8 cellular contexts compared by ENCODE assay signal in the genomic region with DNA sequence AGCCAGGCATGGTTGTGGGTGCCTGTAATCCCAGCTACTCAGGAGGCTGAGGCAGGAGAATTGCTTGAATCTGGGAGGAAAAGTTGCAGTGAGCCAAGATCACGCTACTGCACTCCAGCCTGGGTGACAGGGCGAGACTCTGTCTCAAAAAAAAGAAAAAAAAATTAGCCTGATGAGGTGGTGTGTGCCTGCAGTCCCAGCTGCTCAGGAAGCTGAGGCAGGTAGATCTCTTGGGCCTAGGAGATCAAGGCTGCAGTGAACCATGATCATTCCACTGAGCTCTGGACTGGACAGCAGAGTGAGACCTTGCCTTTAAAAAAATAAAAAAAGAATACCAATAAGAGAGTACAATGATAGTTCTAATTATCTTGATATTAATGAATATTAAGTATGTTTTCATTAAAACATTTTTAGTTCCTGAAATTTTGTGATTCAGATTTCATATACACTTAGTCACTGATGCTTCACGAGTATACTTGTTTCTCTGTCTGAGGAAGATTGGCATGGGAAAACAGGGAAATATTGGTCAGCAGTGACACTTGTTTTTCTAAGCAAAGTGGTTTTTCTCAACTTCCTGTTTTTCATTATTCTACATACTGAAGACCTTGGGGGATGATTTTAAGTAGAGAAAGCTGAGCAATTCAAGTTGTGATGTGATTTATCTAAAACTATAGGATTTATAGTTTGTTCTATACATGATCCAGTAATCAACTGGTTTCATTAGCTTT.
DNase-seq lines count a peak whose midpoint lies in the region; ATAC-seq and TF ChIP-seq lines count a peak whose summit lies in the region.

No MANE protein-coding gene starts in this region.

- peak overlapping the region; percentile 9 to 90 (median 66) for H3K4me2 ChIP-seq in BLaER1 treated with 17β-estradiol and CSF1 and Interleukin-3, amounts not matched to agents 10 nM and 100 nM

- H3K4me1 ChIP-seq in BLaER1 treated with 17β-estradiol and CSF1 and Interleukin-3, amounts not matched to agents 10 nM and 100 nM: peaks cover 11 to 33% (median 18%) of the 10 kb centered on the region in 10 experiments
- H3K4me1 ChIP-seq in right lobe of liver (no peaks in the 10 kb centered on the region), testis (no peaks in the 10 kb centered on the region)

- ATAC-seq in right lobe of liver (peak; percentile 45 to 78 (median 68)), GM18505 (IDR thresholded peaks at IDR 0.05; ENCODE audit: unreplicated experiment) (no peak)

- no peak overlapping the region for H3K4me3 ChIP-seq in BLaER1 treated with 17β-estradiol and CSF1 and Interleukin-3, amounts not matched to agents 10 nM and 100 nM
- H3K4me3 ChIP-seq in right lobe of liver: no peak overlapping the region
- no peak overlapping the region for H3K4me3 ChIP-seq in testis

- TF ChIP-seq CTCF in right lobe of liver (IDR thresholded peaks at IDR 0.05) (no peak), testis (IDR thresholded peaks at IDR 0.05) (no peak)

- WGBS in right lobe of liver (ENCODE audit: insufficient coverage, low coverage, low lambda C conversion rate, missing lambda C conversion rate): 58% methylated on average over 2 of the region's 3 CpGs
- WGBS in testis, 2 donors: 81 to 88% methylated on average over 3 of the region's 3 CpGs

- DNase-seq in Kasumi-1 (lab: John Stamatoyannopoulos, UW) (peak; percentile 58 to 60), astrocyte of the hippocampus (ENCODE audit: low read depth, low spot score) (peak; percentile 65), right lobe of liver (no peak), T-helper 9 cell (no peak), NCI-H446 treated with DMSO at 0.1 percent for 48 hours (lab: John Stamatoyannopoulos, UW) (no peak), testis (no peak)

- H3K27me3 ChIP-seq in BLaER1 treated with 17β-estradiol and CSF1 and Interleukin-3, amounts not matched to agents 10 nM and 100 nM: no peaks in the 10 kb centered on the region
- H3K27me3 ChIP-seq in right lobe of liver (no peaks in the 10 kb centered on the region), testis (no peaks in the 10 kb centered on the region)

- peaks cover 0 to 20% (median 6%) of the 10 kb centered on the region in 11 experiments; a peak in 13 of 22 replicates for H3K36me3 ChIP-seq in BLaER1 treated with 17β-estradiol and CSF1 and Interleukin-3, amounts not matched to agents 10 nM and 100 nM
- H3K36me3 ChIP-seq in right lobe of liver (no peaks in the 10 kb centered on the region), testis (ENCODE audit: low read depth, missing control alignments) (no peaks in the 10 kb centered on the region)

- H3K9me3 ChIP-seq in BLaER1 treated with 17β-estradiol and CSF1 and Interleukin-3, amounts not matched to agents 10 nM and 100 nM (replicated peaks in 1 of 11): no peaks in the 10 kb centered on the region
- no peaks in the 10 kb centered on the region for H3K9me3 ChIP-seq in right lobe of liver
- no peaks in the 10 kb centered on the region for H3K9me3 ChIP-seq in testis

- peak overlapping the region in 9 of 11 experiments; percentile 39 to 82 (median 63); a peak in 14 of 22 replicates for H3K27ac ChIP-seq in BLaER1 treated with 17β-estradiol and CSF1 and Interleukin-3, amounts not matched to agents 10 nM and 100 nM
- H3K27ac ChIP-seq in right lobe of liver (peak overlapping the region in 1 of 3 donors; percentile 56), testis (no peak overlapping the region)

- peak overlapping the region in 6 of 11 experiments; percentile 16 to 64 (median 50); a peak in 6 of 22 replicates for H3K9ac ChIP-seq in BLaER1 treated with 17β-estradiol and CSF1 and Interleukin-3, amounts not matched to agents 10 nM and 100 nM

- peaks cover 0 to 5% (median 0%) of the 10 kb centered on the region in 11 experiments; a peak in 1 of 22 replicates for H4K20me1 ChIP-seq in BLaER1 treated with 17β-estradiol and CSF1 and Interleukin-3, amounts not matched to agents 10 nM and 100 nM

- no peak for TF ChIP-seq POLR2A in right lobe of liver (IDR thresholded peaks at IDR 0.05)
- no peak for TF ChIP-seq POLR2A in GM18505 (IDR thresholded peaks at IDR 0.05; ENCODE audit: borderline replicate concordance, extremely low read depth, insufficient read depth, insufficient read length)
- no peak for TF ChIP-seq POLR2A in testis (IDR thresholded peaks at IDR 0.05)

- intact Hi-C loops in right lobe of liver (cut with DNase I): no loop called here
- intact Hi-C loops in testis (cut with DNase I; ENCODE audit: low total_unique reads): no loop called here

Comparison
In these comparisons a context has a peak if more than half of its experiments do, and no peak if none do; other contexts are left out.
1. H3K27ac ChIP-seq: peak in BLaER1 treated with 17β-estradiol and CSF1 and Interleukin-3, amounts not matched to agents 10 nM and 100 nM (9 of 11); none in testis (0 of 2).
2. DNase-seq: peak in Kasumi-1 (2 of 2) and astrocyte of the hippocampus (single experiment); none in right lobe of liver (0 of 3), T-helper 9 cell (single experiment), NCI-H446 treated with DMSO at 0.1 percent for 48 hours (single experiment) and testis (single experiment).